Comparison of ENCODE assay signal across 22 cellular contexts in genomic region chr12:126369487-126370463, GRCh38.
DNase-seq lines count a peak whose midpoint lies in the region; ATAC-seq and TF ChIP-seq lines count a peak whose summit lies in the region.
"Had no signal": no experiment of that assay in that cellular context is flagged by ENCODE, and none has a peak within 500 bp of the region (broad histone marks: within the 10 kb centered on the region; RNA-seq: fewer than 3 reads in every experiment).

No MANE protein-coding gene starts in this region.

- POLR2A ChIA-PET in BJ (lab: Charles Lee) (interaction anchor here (0.6 kb wide), 1 partner anchor 14 kb away, joined by 4 read pairs; no protein-coding TSS in a partner anchor), PC-9 (lab: Charles Lee; ENCODE audit: unreplicated experiment) (interaction anchor here (0.5 to 0.6 kb wide), 2 partner anchors 213 to 1666 kb away, joined by 5 read pairs; no protein-coding TSS in a partner anchor)

- peak overlapping the region; percentile 61 for H3K27ac ChIP-seq in PC-9
- no peak overlapping the region for H3K27ac ChIP-seq in neural progenitor cell
- H3K27ac ChIP-seq: psoas muscle, thyroid gland had no signal

- H3K4me1 ChIP-seq in PC-9 (replicated peaks; ENCODE audit: insufficient read depth) = peaks cover 8% of the 10 kb centered on the region; the same call in 1 of the 2 replicates
- no peaks in the 10 kb centered on the region for H3K4me1 ChIP-seq in neural progenitor cell
- H3K4me1 ChIP-seq: psoas muscle, thyroid gland had no signal

- no peak overlapping the region for H3K27ac Mint-ChIP-seq in neural progenitor cell
- H3K27ac Mint-ChIP-seq: activated CD4-positive, alpha-beta T cell treated with anti-CD3 and anti-CD28 coated beads for 36 hours; activated naive CD8-positive, alpha-beta T cell treated with anti-CD3 and anti-CD28 coated beads, Interleukin-2, amount 10 ng/mL, durations not matched to agents 7 days and 5 days; CD14-positive monocyte; T-helper 2 cell treated with Interferon-gamma antibody and Interleukin-4, amounts not matched to agents 5 μg/mL and 100 μg/mL, for 36 hours had no signal

- peaks cover 2% of the 10 kb centered on the region for H3K9me3 Mint-ChIP-seq in neural progenitor cell

- H3F3A ChIP-seq in PC-9 (ENCODE audit: insufficient read depth, low read depth) = 0 out of 2 replicates have a peak, but pooled peaks cover 3% of the 10 kb centered on the region
- H3F3A ChIP-seq in neural progenitor cell (ENCODE audit: low read depth) = no peaks in the 10 kb centered on the region

- no peaks in the 10 kb centered on the region for H3K9me2 ChIP-seq in PC-9 (ENCODE audit: insufficient read depth)

- no peaks in the 10 kb centered on the region for H3K27me3 ChIP-seq in BJ (ENCODE audit: control insufficient read depth, insufficient read depth, low read length)
- H3K27me3 ChIP-seq in PC-9 (ENCODE audit: insufficient read depth, low read depth) = no peaks in the 10 kb centered on the region
- H3K27me3 ChIP-seq in neural progenitor cell = no peaks in the 10 kb centered on the region
- H3K27me3 ChIP-seq: thyroid gland had no signal

- H3K4me2 ChIP-seq in PC-9 (peak overlapping the region; percentile 25; the same call in 1 of the 2 replicates), neural progenitor cell (no peak overlapping the region)

- DNase-seq in BJ (ENCODE audit: low read depth) = peak; percentile 25
- no peak for DNase-seq in PC-9
- peak; percentile 19 for DNase-seq in epithelial cell of esophagus (ENCODE audit: low read depth)
- DNase-seq in neural progenitor cell (ENCODE audit: low spot score) = no peak
- no peak for DNase-seq in MV-4-11 (lab: John Stamatoyannopoulos, UW)
- no peak for DNase-seq in DMS79 (lab: John Stamatoyannopoulos, UW)
- no peak for DNase-seq in anterior cingulate cortex (lab: John Stamatoyannopoulos, UW)
- DNase-seq: activated CD4-positive, alpha-beta T cell treated with anti-CD3 and anti-CD28 coated beads for 36 hours; activated naive CD8-positive, alpha-beta T cell treated with anti-CD3 and anti-CD28 coated beads, Interleukin-2, amount 10 ng/mL, durations not matched to agents 7 days and 5 days; activated T-cell treated with anti-CD3 and anti-CD28 coated beads for 4 hours; cortex of kidney; foreskin melanocyte; GOT3; Kasumi-1; NCI-H187; NCI-H526; psoas muscle; RPMI8226; thyroid gland had no signal

- H3K4me1 Mint-ChIP-seq in neural progenitor cell = peaks cover 5% of the 10 kb centered on the region
- H3K4me1 Mint-ChIP-seq: activated CD4-positive, alpha-beta T cell treated with anti-CD3 and anti-CD28 coated beads for 36 hours; activated naive CD8-positive, alpha-beta T cell treated with anti-CD3 and anti-CD28 coated beads, Interleukin-2, amount 10 ng/mL, durations not matched to agents 7 days and 5 days; CD14-positive monocyte had no signal

- no peaks in the 10 kb centered on the region for H3K36me3 Mint-ChIP-seq in neural progenitor cell
- H3K36me3 Mint-ChIP-seq: activated naive CD8-positive, alpha-beta T cell treated with anti-CD3 and anti-CD28 coated beads, Interleukin-2, amount 10 ng/mL, durations not matched to agents 7 days and 5 days; CD14-positive monocyte had no signal

- intact Hi-C loops in PC-9 (cut with micrococcal nuclease; ENCODE audit: unreplicated experiment) = no loop called here

- peaks cover 11% of the 10 kb centered on the region for H3K27me3 Mint-ChIP-seq in neural progenitor cell (ENCODE audit: insufficient read depth, low read depth)
- H3K27me3 Mint-ChIP-seq: activated naive CD8-positive, alpha-beta T cell treated with anti-CD3 and anti-CD28 coated beads, Interleukin-2, amount 10 ng/mL, durations not matched to agents 7 days and 5 days had no signal

- no peak for ATAC-seq in GM18502 (IDR thresholded peaks at IDR 0.05; ENCODE audit: poor library complexity, unreplicated experiment)
- ATAC-seq: activated CD4-positive, alpha-beta T cell treated with anti-CD3 and anti-CD28 coated beads for 36 hours; psoas muscle had no signal

- no peak overlapping the region for H3K4me3 Mint-ChIP-seq in neural progenitor cell
- H3K4me3 Mint-ChIP-seq: activated CD4-positive, alpha-beta T cell treated with anti-CD3 and anti-CD28 coated beads for 36 hours; activated naive CD8-positive, alpha-beta T cell treated with anti-CD3 and anti-CD28 coated beads, Interleukin-2, amount 10 ng/mL, durations not matched to agents 7 days and 5 days; CD14-positive monocyte; T-helper 2 cell treated with Interferon-gamma antibody and Interleukin-4, amounts not matched to agents 5 μg/mL and 100 μg/mL, for 36 hours had no signal

- no peak overlapping the region for H3K4me3 ChIP-seq in BJ (ENCODE audit: low read depth, low read length)
- no peak overlapping the region for H3K4me3 ChIP-seq in PC-9
- H3K4me3 ChIP-seq in epithelial cell of esophagus (ENCODE audit: low read length) = no peak overlapping the region
- H3K4me3 ChIP-seq in neural progenitor cell = no peak overlapping the region
- H3K4me3 ChIP-seq: psoas muscle, thyroid gland had no signal

- CTCF ChIA-PET in BJ (lab: Yijun Ruan, JAX) = interaction anchor here (1.0 to 2.7 kb wide), 5 partner anchors 15 to 377 kb away, joined by 3 to 27 read pairs (median 4); no protein-coding TSS in a partner anchor
- CTCF ChIA-PET in PC-9 (lab: Charles Lee) = no interaction called here

- BruUV-seq in PC-9 (replicated peaks; lab: Mats Ljungman, UMichigan) = no TSS peak

- no peak overlapping the region for H3K9ac ChIP-seq in neural progenitor cell

- H4K20me1 ChIP-seq in PC-9 (ENCODE audit: insufficient read depth) (no peaks in the 10 kb centered on the region), neural progenitor cell (ENCODE audit: low read depth) (no peaks in the 10 kb centered on the region)

- H3K9me3 ChIP-seq in PC-9 (ENCODE audit: insufficient read depth, low read depth) (peaks cover 10% of the 10 kb centered on the region), neural progenitor cell (ENCODE audit: low read depth) (no peaks in the 10 kb centered on the region)
- H3K9me3 ChIP-seq: psoas muscle, thyroid gland had no signal

- H3K36me3 ChIP-seq in BJ (ENCODE audit: control insufficient read depth, insufficient read depth, low read length) (no peaks in the 10 kb centered on the region), PC-9 (ENCODE audit: low read depth) (no peaks in the 10 kb centered on the region), neural progenitor cell (no peaks in the 10 kb centered on the region)
- H3K36me3 ChIP-seq: thyroid gland had no signal

- H2AFZ ChIP-seq in PC-9 = peak overlapping the region; percentile 29; the same call in 1 of the 2 replicates
- no peak overlapping the region for H2AFZ ChIP-seq in neural progenitor cell (replicated peaks)

- no peaks in the 10 kb centered on the region for H3K79me2 ChIP-seq in PC-9 (ENCODE audit: low read depth)
- no peaks in the 10 kb centered on the region for H3K79me2 ChIP-seq in neural progenitor cell (ENCODE audit: low read depth)

- TF ChIP-seq CTCF in BJ (IDR thresholded peaks at IDR 0.05; ENCODE audit: insufficient read depth, low read depth, low read length) (peak; percentile 52), PC-9 (conservative IDR thresholded peaks at IDR 0.05) (peak; percentile 54), epithelial cell of esophagus (IDR thresholded peaks at IDR 0.05; ENCODE audit: insufficient read depth, low read depth, low read length, missing control alignments) (no peak), neural progenitor cell (IDR thresholded peaks at IDR 0.05) (peak; percentile 16)

Comparison
In these comparisons a context has a peak if more than half of its experiments do, and no peak if none do; other contexts are left out.
1. DNase-seq: peak in BJ (single experiment) and epithelial cell of esophagus (single experiment); none in PC-9 (0 of 2), neural progenitor cell (single experiment), MV-4-11 (single experiment), DMS79 (single experiment) and anterior cingulate cortex (0 of 58).